In genomic region chr10:13206546-13207443, GRCh38 we compare ENCODE assay signal across 9 cellular contexts. TPM values are rescaled to one million over a fixed set of nuclear protein-coding genes. Genes with fewer than 3 reads are reported as not detected.
DNase-seq lines count a peak whose midpoint lies in the region; ATAC-seq and TF ChIP-seq lines count a peak whose summit lies in the region.
"Had no signal": no experiment of that assay in that cellular context is flagged by ENCODE, and none has a peak within 500 bp of the region (broad histone marks: within the 10 kb centered on the region; RNA-seq: fewer than 3 reads in every experiment).

No MANE protein-coding gene starts in this region.

- H3K36me3 ChIP-seq in colonic mucosa, result no peaks in the 10 kb centered on the region

- TF ChIP-seq CTCF in LNCaP clone FGC (IDR thresholded peaks at IDR 0.05; ENCODE audit: control insufficient read depth, extremely low read depth, insufficient read depth), result peak; percentile 64
- peak; percentile 47 for TF ChIP-seq CTCF in colonic mucosa (IDR thresholded peaks at IDR 0.05)

- no peak overlapping the region for H3K27ac ChIP-seq in colonic mucosa

- no peaks in the 10 kb centered on the region for H3K9me3 ChIP-seq in colonic mucosa

- ATAC-seq in activated CD4-positive, CD25-positive, alpha-beta regulatory T cell treated with anti-CD3 and anti-CD28 coated beads, Interleukin-2, amount 50 U/mL, for 24 hours, result no peak

- H3K4me1 ChIP-seq in colonic mucosa, result no peaks in the 10 kb centered on the region

- H3K9ac ChIP-seq in colonic mucosa (ENCODE audit: low read depth in 2 of 2, low read length in 2 of 2), result no peak overlapping the region

- H3K27me3 ChIP-seq in colonic mucosa, result no peaks in the 10 kb centered on the region

- H3K4me3 ChIP-seq in LNCaP clone FGC (ENCODE audit: low read depth, low read length) (no peak overlapping the region), colonic mucosa (no peak overlapping the region)

- peak; percentile 28 for DNase-seq in DMS114 treated with DMSO at 0.1 percent for 48 hours (lab: John Stamatoyannopoulos, UW; ENCODE audit: unreplicated experiment)
- peak; percentile 2 for DNase-seq in LNCaP clone FGC (ENCODE audit: low read depth)
- no peak for DNase-seq in colonic mucosa
- DNase-seq in myocyte (ENCODE audit: low read depth), result peak; percentile 48
- DNase-seq in NOMO-1 (lab: John Stamatoyannopoulos, UW; ENCODE audit: unreplicated experiment in 2 of 2), result no peak
- DNase-seq in NCI-H446 (lab: John Stamatoyannopoulos, UW), result no peak
- no peak for DNase-seq in NCI-H2029 (lab: John Stamatoyannopoulos, UW)
- DNase-seq: NCI-H510A had no signal

- intact Hi-C loops in colonic mucosa (cut with DNase I), result no loop called here

RNA-seq across cellular contexts. Expression of gene UCMA, which starts 27.4 kb away (rescaled TPM):
- total RNA-seq in colonic mucosa, result not detected
- not detected in 2 replicates for total RNA-seq in myocyte
- not detected for polyA plus RNA-seq in myocyte (2012)

RNA-seq across cellular contexts. Expression of gene MCM10, which starts 45.4 kb away (rescaled TPM):
- total RNA-seq in colonic mucosa (10 to 100 TPM in 1 of 2 donors, 1 to 10 TPM in 1; 2.4 to 21.0 TPM), myocyte (0.05 and 0.10 TPM in 2 replicates)
- 0.08 TPM for polyA plus RNA-seq in myocyte (2012)

Comparison
In these comparisons a context has a peak if more than half of its experiments do, and no peak if none do; other contexts are left out.
1. DNase-seq: peak in DMS114 treated with DMSO at 0.1 percent for 48 hours (single experiment), LNCaP clone FGC (single experiment) and myocyte (single experiment); none in colonic mucosa (single experiment), NOMO-1 (0 of 2), NCI-H446 (0 of 2) and NCI-H2029 (single experiment).